In genomic region chr9:85662558-85662957, GRCh38 we compare ENCODE assay signal across 20 cellular contexts.
A peak's percentile ranks its signal among the peaks of the same experiment; 100 is the strongest.
DNase-seq lines count a peak whose midpoint lies in the region; ATAC-seq and TF ChIP-seq lines count a peak whose summit lies in the region.
"Had no signal": no experiment of that assay in that cellular context is flagged by ENCODE, and none has a peak within 500 bp of the region (broad histone marks: within the 10 kb centered on the region; RNA-seq: fewer than 3 reads in every experiment).

No MANE protein-coding gene starts in this region.

- DNase-seq in NOMO-1 treated with DMSO at 0.1 percent for 48 hours (lab: John Stamatoyannopoulos, UW; ENCODE audit: unreplicated experiment): peak; percentile 71
- DNase-seq in NOMO-1 treated with dmso at 0.1 percent for 144 hours (lab: John Stamatoyannopoulos, UW; ENCODE audit: unreplicated experiment): no peak
- peak; percentile 4 for DNase-seq in NB4 (ENCODE audit: low read depth)
- DNase-seq in choroid plexus epithelial cell (ENCODE audit: low read depth): peak; percentile 3
- no peak for DNase-seq in activated naive CD8-positive, alpha-beta T cell treated with anti-CD3 and anti-CD28 coated beads for 36 hours
- no peak for DNase-seq in foreskin keratinocyte
- no peak for DNase-seq in KBM-7
- DNase-seq in amniotic stem cell (lab: John Stamatoyannopoulos, UW): no peak
- DNase-seq: DND-41; GOT3; HFFc6; KG1; NCI-H187 treated with DMSO at 0.1 percent for 48 hours; NCI-H446; NCI-H69; NK-92 treated with Interleukin-12 subunit alpha and Interleukin-12 subunit beta, amount 100 ng/mL, for 24 hours had no signal

- no peak overlapping the region for H3K4me3 ChIP-seq in NB4 (ENCODE audit: low read depth, low read length)
- H3K4me3 ChIP-seq in choroid plexus epithelial cell (ENCODE audit: low read depth, low read length): no peak overlapping the region
- H3K4me3 ChIP-seq: BLaER1, GM12878, SK-N-MC had no signal

- in situ Hi-C loops in KBM-7 (cut with MboI; ENCODE audit: low pct_unique_long_range_greater_than_20kb, low sequenced_read_pairs): no loop called here

- H3K4me1 Mint-ChIP-seq in activated naive CD8-positive, alpha-beta T cell treated with anti-CD3 and anti-CD28 coated beads for 36 hours: peaks cover 2% of the 10 kb centered on the region

- H3K9me3 Mint-ChIP-seq in activated naive CD8-positive, alpha-beta T cell treated with anti-CD3 and anti-CD28 coated beads for 36 hours: no peaks in the 10 kb centered on the region
- H3K9me3 Mint-ChIP-seq: HFFc6 had no signal

- H3K27me3 Mint-ChIP-seq in activated naive CD8-positive, alpha-beta T cell treated with anti-CD3 and anti-CD28 coated beads for 36 hours: no peaks in the 10 kb centered on the region

- H3K27me3 ChIP-seq in foreskin keratinocyte: no peaks in the 10 kb centered on the region
- H3K27me3 ChIP-seq: BLaER1 had no signal

- TF ChIP-seq CTCF in NB4 (IDR thresholded peaks at IDR 0.05; ENCODE audit: low read depth, low read length) (no peak), choroid plexus epithelial cell (conservative IDR thresholded peaks at IDR 0.05; ENCODE audit: low read depth, low read length) (no peak), foreskin keratinocyte (conservative IDR thresholded peaks at IDR 0.05) (no peak)

- no peak for ATAC-seq in foreskin keratinocyte
- ATAC-seq: GM12878 had no signal

- no peak for TF ChIP-seq POLR2A in NB4 (IDR thresholded peaks at IDR 0.05; ENCODE audit: extremely low read depth, insufficient read length)

- peaks cover 3% of the 10 kb centered on the region for H3K36me3 Mint-ChIP-seq in activated naive CD8-positive, alpha-beta T cell treated with anti-CD3 and anti-CD28 coated beads for 36 hours

- H3K27ac Mint-ChIP-seq in activated naive CD8-positive, alpha-beta T cell treated with anti-CD3 and anti-CD28 coated beads for 36 hours: no peak overlapping the region
- H3K27ac Mint-ChIP-seq: HFFc6 had no signal

- no peaks in the 10 kb centered on the region for H3K4me1 ChIP-seq in foreskin keratinocyte

- no peak overlapping the region for H3K4me3 Mint-ChIP-seq in activated naive CD8-positive, alpha-beta T cell treated with anti-CD3 and anti-CD28 coated beads for 36 hours
- H3K4me3 Mint-ChIP-seq: HFFc6 had no signal

- H3K27ac ChIP-seq in foreskin keratinocyte: no peak overlapping the region
- H3K27ac ChIP-seq: 22Rv1, BLaER1, SK-N-MC had no signal

Comparison
In these comparisons a context has a peak if more than half of its experiments do, and no peak if none do; other contexts are left out.
1. DNase-seq: peak in NOMO-1 treated with DMSO at 0.1 percent for 48 hours (single experiment), NB4 (single experiment) and choroid plexus epithelial cell (single experiment); none in NOMO-1 treated with dmso at 0.1 percent for 144 hours (single experiment), activated naive CD8-positive, alpha-beta T cell treated with anti-CD3 and anti-CD28 coated beads for 36 hours (single experiment), foreskin keratinocyte (0 of 2), KBM-7 (single experiment) and amniotic stem cell (single experiment).